ENCODE assay signal across 22 cellular contexts in genomic region chr13:92538164-92538563, GRCh38.
"Had no signal": no experiment of that assay in that cellular context is flagged by ENCODE, and none has a peak within 500 bp of the region (broad histone marks: within the 10 kb centered on the region; RNA-seq: fewer than 3 reads in every experiment).

No MANE protein-coding gene starts in this region.

- H3K4me3 Mint-ChIP-seq: memory B cell; naive thymus-derived CD8-positive, alpha-beta T cell had no signal

- FAIRE-seq: endothelial cell of umbilical vein, islet of Langerhans, keratinocyte had no signal

- H3K27me3 Mint-ChIP-seq: memory B cell; naive B cell; naive thymus-derived CD8-positive, alpha-beta T cell had no signal

- DNase-seq: dermis blood vessel endothelial cell; dorsolateral prefrontal cortex; effector CD4-positive, alpha-beta T cell; effector memory CD4-positive, alpha-beta T cell; heart left ventricle; hippocampal formation; left cardiac atrium; left ventricle myocardium superior; lower lobe of right lung; mesendoderm; mucosa of descending colon; naive B cell; naive thymus-derived CD8-positive, alpha-beta T cell had no signal

- H3K27ac Mint-ChIP-seq: memory B cell; naive B cell; naive thymus-derived CD8-positive, alpha-beta T cell had no signal

- H3K36me3 ChIP-seq: esophagus muscularis mucosa, gastroesophageal sphincter, heart left ventricle, left lung, lower lobe of right lung had no signal

- H3K27me3 ChIP-seq: dorsolateral prefrontal cortex, esophagus muscularis mucosa, foreskin keratinocyte, gastroesophageal sphincter, heart left ventricle, left lung had no signal

- H3K36me3 Mint-ChIP-seq: memory B cell; naive B cell; naive thymus-derived CD8-positive, alpha-beta T cell had no signal

- H3K4me3 ChIP-seq: coronary artery, dorsolateral prefrontal cortex, esophagus muscularis mucosa, gastroesophageal sphincter, heart left ventricle, left lung, lower lobe of right lung, mucosa of descending colon had no signal

- H3K4me1 ChIP-seq: esophagus muscularis mucosa, foreskin keratinocyte, gastroesophageal sphincter, heart left ventricle, left lung, lower lobe of right lung had no signal

- H3K4me1 Mint-ChIP-seq: memory B cell; naive B cell; naive thymus-derived CD8-positive, alpha-beta T cell had no signal

- H3K9me3 ChIP-seq: esophagus muscularis mucosa, gastroesophageal sphincter, lower lobe of right lung, mucosa of descending colon had no signal

- H3K27ac ChIP-seq: coronary artery, dorsolateral prefrontal cortex, esophagus muscularis mucosa, foreskin keratinocyte, gastroesophageal sphincter, heart left ventricle, left lung, lower lobe of right lung had no signal

- ATAC-seq: foreskin keratinocyte; gastroesophageal sphincter; heart left ventricle; left lung; left ventricle myocardium superior; lower lobe of right lung; mucosa of descending colon; naive thymus-derived CD8-positive, alpha-beta T cell had no signal
